ENCODE assay signal across 1 cellular context in genomic region chr19:916645-917322, GRCh38.
TF ChIP-seq lines count a peak whose summit lies in the region.

No MANE protein-coding gene starts in this region.

TF ChIP-seq in H1, 55 proteins besides CTCF, POLR2A, EP300 and RAD21:
- TF ChIP-seq E2F6 (IDR thresholded peaks at IDR 0.05) = 0 out of 2 replicates have a peak, but pooled peaks have one; percentile 27
- TF ChIP-seq, protein P1, sequence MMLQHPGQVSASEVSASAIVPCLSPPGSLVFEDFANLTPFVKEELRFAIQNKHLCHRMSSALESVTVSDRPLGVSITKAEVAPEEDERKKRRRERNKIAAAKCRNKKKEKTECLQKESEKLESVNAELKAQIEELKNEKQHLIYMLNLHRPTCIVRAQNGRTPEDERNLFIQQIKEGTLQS (IDR thresholded peaks at IDR 0.05; ENCODE audit: insufficient read depth, low read depth, low read length) = no peak
TF ChIP-seq in H1: peak in this region for 1.
